2 cellular contexts compared by ENCODE assay signal in the genomic region with DNA sequence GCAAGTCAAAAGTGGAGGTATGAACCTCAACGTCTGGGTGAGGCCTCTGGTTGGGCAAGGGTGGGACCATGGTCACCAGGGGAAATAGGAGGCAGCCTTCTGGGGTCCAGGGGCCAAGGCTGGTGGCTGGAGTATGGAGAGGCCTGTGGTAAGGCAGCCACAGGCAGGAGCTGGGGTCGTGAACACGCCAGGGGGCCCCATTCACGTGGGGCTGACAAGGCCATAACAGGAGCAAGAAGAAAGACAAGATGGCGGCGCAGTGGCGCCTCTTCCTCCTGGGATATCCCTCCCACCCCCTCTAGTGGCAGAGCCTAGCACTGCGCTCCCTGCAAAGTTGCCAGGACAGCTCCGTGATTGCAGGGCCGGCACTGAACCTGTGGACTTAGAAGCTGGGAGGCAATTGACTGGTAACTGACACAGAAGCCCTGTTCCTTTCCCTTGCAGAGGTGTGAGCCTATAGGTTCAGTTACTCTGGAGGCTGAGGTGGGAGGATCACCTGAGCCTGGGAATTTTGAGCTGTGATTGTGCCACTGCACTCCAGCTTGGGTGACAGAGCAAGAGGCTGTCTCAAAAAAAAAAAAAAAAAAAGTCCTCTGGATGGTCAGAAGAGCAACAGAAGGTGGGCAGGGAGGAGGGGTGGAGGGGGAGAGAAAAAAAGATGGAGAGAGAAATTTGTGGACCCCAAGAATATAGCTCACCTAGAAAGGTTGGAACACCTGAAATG.
A peak's percentile ranks its signal among the peaks of the same experiment; 100 is the strongest.
TF ChIP-seq lines count a peak whose summit lies in the region.

No MANE protein-coding gene starts in this region.

TF ChIP-seq in HEK293T, 16 proteins besides CTCF, POLR2A, EP300 and RAD21:
- TF ChIP-seq ARNT (IDR thresholded peaks at IDR 0.05) (no peak), L3MBTL2 (conservative IDR thresholded peaks at IDR 0.05) (peak; percentile 57)

TF ChIP-seq in endothelial cell of umbilical vein, 7 proteins besides CTCF, POLR2A, EP300 and RAD21:
- no peak for TF ChIP-seq MYC (IDR thresholded peaks at IDR 0.05; ENCODE audit: low read depth, low read length)
- TF ChIP-seq EZH2 (IDR thresholded peaks at IDR 0.05; ENCODE audit: borderline replicate concordance, low read depth, low read length, severe bottlenecking), result no peak
- no peak for TF ChIP-seq FOS (IDR thresholded peaks at IDR 0.05; ENCODE audit: borderline replicate concordance, insufficient read depth, low read length)
- no peak for TF ChIP-seq POLR2AphosphoS5 (IDR thresholded peaks at IDR 0.05; ENCODE audit: insufficient read depth, low read depth, low read length)
- TF ChIP-seq, protein P1, sequence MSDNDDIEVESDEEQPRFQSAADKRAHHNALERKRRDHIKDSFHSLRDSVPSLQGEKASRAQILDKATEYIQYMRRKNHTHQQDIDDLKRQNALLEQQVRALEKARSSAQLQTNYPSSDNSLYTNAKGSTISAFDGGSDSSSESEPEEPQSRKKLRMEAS (IDR thresholded peaks at IDR 0.05; ENCODE audit: insufficient read depth, insufficient read length), result no peak
- TF ChIP-seq JUN (IDR thresholded peaks at IDR 0.05; ENCODE audit: borderline replicate concordance, insufficient read depth, insufficient read length, low read depth), result no peak
- no peak for TF ChIP-seq GATA2 (IDR thresholded peaks at IDR 0.05; ENCODE audit: insufficient read depth, insufficient read length, low read depth, low read length)
